ENCODE assay signal across 1 cellular context in genomic region chr1:224589006-224589405, GRCh38.
TF ChIP-seq lines count a peak whose summit lies in the region.

No MANE protein-coding gene starts in this region.

TF ChIP-seq in HepG2, 621 proteins besides CTCF, POLR2A, EP300 and RAD21 (continued from another document):
- TF ChIP-seq LRRFIP1 (CRISPR knock-in tag; conservative IDR thresholded peaks at IDR 0.05), result no peak
- no peak for TF ChIP-seq REPIN1 (CRISPR knock-in tag; IDR thresholded peaks at IDR 0.05; ENCODE audit: borderline replicate concordance, low read depth)
- TF ChIP-seq, protein P1, sequence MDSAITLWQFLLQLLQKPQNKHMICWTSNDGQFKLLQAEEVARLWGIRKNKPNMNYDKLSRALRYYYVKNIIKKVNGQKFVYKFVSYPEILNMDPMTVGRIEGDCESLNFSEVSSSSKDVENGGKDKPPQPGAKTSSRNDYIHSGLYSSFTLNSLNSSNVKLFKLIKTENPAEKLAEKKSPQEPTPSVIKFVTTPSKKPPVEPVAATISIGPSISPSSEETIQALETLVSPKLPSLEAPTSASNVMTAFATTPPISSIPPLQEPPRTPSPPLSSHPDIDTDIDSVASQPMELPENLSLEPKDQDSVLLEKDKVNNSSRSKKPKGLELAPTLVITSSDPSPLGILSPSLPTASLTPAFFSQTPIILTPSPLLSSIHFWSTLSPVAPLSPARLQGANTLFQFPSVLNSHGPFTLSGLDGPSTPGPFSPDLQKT (CRISPR knock-in tag; IDR thresholded peaks at IDR 0.05; ENCODE audit: borderline replicate concordance), result no peak
- no peak for TF ChIP-seq ZNF12 (CRISPR knock-in tag; IDR thresholded peaks at IDR 0.05)
- TF ChIP-seq, protein P2, sequence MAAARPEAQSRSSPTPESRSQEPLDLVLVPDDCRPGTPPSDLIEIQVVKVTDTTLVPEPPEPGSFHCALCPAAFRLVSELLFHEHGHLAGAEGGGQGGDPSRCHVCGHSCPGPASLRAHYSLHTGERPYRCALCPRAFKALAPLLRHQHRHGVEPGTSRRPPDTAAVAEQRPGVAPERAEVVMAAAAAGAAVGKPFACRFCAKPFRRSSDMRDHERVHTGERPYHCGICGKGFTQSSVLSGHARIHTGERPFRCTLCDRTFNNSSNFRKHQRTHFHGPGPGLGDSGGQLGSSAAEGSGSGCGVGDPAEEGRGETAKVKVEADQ (CRISPR knock-in tag; IDR thresholded peaks at IDR 0.05; ENCODE audit: borderline replicate concordance), result no peak
- TF ChIP-seq ZNF580 (CRISPR knock-in tag; IDR thresholded peaks at IDR 0.05; ENCODE audit: borderline replicate concordance, low read depth), result no peak
- TF ChIP-seq MAFK (conservative IDR thresholded peaks at IDR 0.05 in 1 of 2, IDR thresholded peaks at IDR 0.05 in 1 of 2; ENCODE audit: low read length in 2 of 2), result no peak
